ENCODE assay signal across 1 cellular context in genomic region chr1:36160949-36161485, GRCh38.
A peak's percentile ranks its signal among the peaks of the same experiment; 100 is the strongest.
TF ChIP-seq lines count a peak whose summit lies in the region.

No MANE protein-coding gene starts in this region.

TF ChIP-seq in HepG2, 621 proteins besides CTCF, POLR2A, EP300 and RAD21:
- TF ChIP-seq ZNF687 (CRISPR knock-in tag; IDR thresholded peaks at IDR 0.05) (peak; percentile 45), KAT8 (CRISPR knock-in tag; IDR thresholded peaks at IDR 0.05) (peak; percentile 18; the same call in 1 of the 2 replicates), SRF (IDR thresholded peaks at IDR 0.05; ENCODE audit: low read depth, low read length) (no peak), BATF2 (CRISPR knock-in tag; IDR thresholded peaks at IDR 0.05) (no peak), SP1 (IDR thresholded peaks at IDR 0.05) (no peak), SP1 (CRISPR knock-in tag; IDR thresholded peaks at IDR 0.05) (no peak), ZEB1 (IDR thresholded peaks at IDR 0.05; ENCODE audit: insufficient replicate concordance, low read depth) (no peak), ZSCAN30 (CRISPR knock-in tag; IDR thresholded peaks at IDR 0.05) (no peak), GABPB1 (CRISPR knock-in tag; IDR thresholded peaks at IDR 0.05) (peak; percentile 49; the same call in 1 of the 2 replicates), GABPA (IDR thresholded peaks at IDR 0.05; ENCODE audit: low read depth, low read length) (peak; percentile 27; the same call in 1 of the 2 replicates), GABPA (CRISPR knock-in tag; IDR thresholded peaks at IDR 0.05; ENCODE audit: low read depth) (peak; percentile 70), HES4 (CRISPR knock-in tag; IDR thresholded peaks at IDR 0.05; ENCODE audit: borderline replicate concordance) (no peak), TOPORS (CRISPR knock-in tag; IDR thresholded peaks at IDR 0.05) (no peak), ETV6 (CRISPR knock-in tag; conservative IDR thresholded peaks at IDR 0.05) (no peak), RFXAP (CRISPR knock-in tag; IDR thresholded peaks at IDR 0.05; ENCODE audit: borderline replicate concordance) (no peak), ZFX (CRISPR knock-in tag; IDR thresholded peaks at IDR 0.05; ENCODE audit: low read depth) (0 out of 2 replicates have a peak, but pooled peaks have one; percentile 30), SALL1 (CRISPR knock-in tag; IDR thresholded peaks at IDR 0.05) (0 out of 2 replicates have a peak, but pooled peaks have one; percentile 15), SOX5 (CRISPR knock-in tag; IDR thresholded peaks at IDR 0.05; ENCODE audit: borderline replicate concordance) (no peak), AGO2 (optimal IDR thresholded peaks at IDR 0.05; ENCODE audit: low read depth, low read length) (peak; percentile 32), ARNT2 (CRISPR knock-in tag; IDR thresholded peaks at IDR 0.05; ENCODE audit: low read depth) (no peak), YY1 (IDR thresholded peaks at IDR 0.05; ENCODE audit: insufficient read depth, insufficient replicate concordance, low read depth, low read length) (peak; percentile 58), MTA1 (CRISPR knock-in tag; IDR thresholded peaks at IDR 0.05; ENCODE audit: borderline replicate concordance) (no peak)
